ENCODE assay signal across 1 cellular context in genomic region chr12:49059063-49059384, GRCh38.
TF ChIP-seq lines count a peak whose summit lies in the region.

No MANE protein-coding gene starts in this region.

TF ChIP-seq in A549, 52 proteins besides CTCF, POLR2A, EP300 and RAD21 (continued from another document):
- TF ChIP-seq HMGXB4 (CRISPR knock-in tag; IDR thresholded peaks at IDR 0.05; ENCODE audit: borderline replicate concordance): no peak
